27 cellular contexts compared by ENCODE assay signal in genomic region chr13:101946411-101946810, GRCh38.
"Had no signal": no experiment of that assay in that cellular context is flagged by ENCODE, and none has a peak within 500 bp of the region (broad histone marks: within the 10 kb centered on the region; RNA-seq: fewer than 3 reads in every experiment).

No MANE protein-coding gene starts in this region.

- H3K4me3 ChIP-seq: cardiac muscle cell, SJSA1 had no signal

- H3K27ac ChIP-seq: brain microvascular endothelial cell, cardiac muscle cell, SJSA1, WERI-Rb-1 had no signal

- H3K36me3 ChIP-seq: brain microvascular endothelial cell, cardiac muscle cell, SJSA1, WERI-Rb-1 had no signal

- DNase-seq: activated CD4-positive, alpha-beta memory T cell treated with anti-CD3 and anti-CD28 coated beads, Interleukin-2, amount 10 ng/mL, durations not matched to agents 7 days and 5 days; activated CD4-positive, alpha-beta T cell treated with anti-CD3 and anti-CD28 coated beads for 36 hours; activated CD4-positive, alpha-beta T cell treated with anti-CD3 and anti-CD28 coated beads, Interleukin-2, amount 50 U/mL, for 1 hour; activated gamma-delta T cell; activated naive CD4-positive, alpha-beta T cell treated with anti-CD3 and anti-CD28 coated beads for 36 hours; activated T-cell treated with anti-CD3 and anti-CD28 coated beads for 4 hours; activated T-cell treated with anti-CD3 and anti-CD28 coated beads, Interleukin-2, amount 50 U/mL, for 48 hours; amygdala; brain microvascular endothelial cell; NCI-H1048; NCI-H146; NCI-H2029; NCI-H2227 treated with DMSO at 0.1 percent for 48 hours; NCI-H446 treated with DMSO at 0.1 percent for 48 hours; NCI-H526 treated with DMSO at 0.1 percent for 48 hours; NK-92 treated with Interleukin-12 subunit alpha and Interleukin-12 subunit beta, amount 100 ng/mL, for 24 hours; OCI-M1; Right ventricle myocardium superior; RPMI8226; T-cell; T-helper 2 cell; T1000; WERI-Rb-1 had no signal

- H3K9me3 ChIP-seq: SJSA1 had no signal

- H3K4me1 ChIP-seq: SJSA1 had no signal

- H3K27me3 ChIP-seq: brain microvascular endothelial cell, cardiac muscle cell, SJSA1 had no signal

- ATAC-seq: activated CD4-positive, alpha-beta T cell treated with anti-CD3 and anti-CD28 coated beads for 36 hours; activated T-helper 17 cell treated with anti-CD3 and anti-CD28 coated beads, Interleukin-2, amount 50 U/mL, for 72 hours; Panc1; T-cell had no signal
